ENCODE assay signal across 2 cellular contexts in the genomic region with DNA sequence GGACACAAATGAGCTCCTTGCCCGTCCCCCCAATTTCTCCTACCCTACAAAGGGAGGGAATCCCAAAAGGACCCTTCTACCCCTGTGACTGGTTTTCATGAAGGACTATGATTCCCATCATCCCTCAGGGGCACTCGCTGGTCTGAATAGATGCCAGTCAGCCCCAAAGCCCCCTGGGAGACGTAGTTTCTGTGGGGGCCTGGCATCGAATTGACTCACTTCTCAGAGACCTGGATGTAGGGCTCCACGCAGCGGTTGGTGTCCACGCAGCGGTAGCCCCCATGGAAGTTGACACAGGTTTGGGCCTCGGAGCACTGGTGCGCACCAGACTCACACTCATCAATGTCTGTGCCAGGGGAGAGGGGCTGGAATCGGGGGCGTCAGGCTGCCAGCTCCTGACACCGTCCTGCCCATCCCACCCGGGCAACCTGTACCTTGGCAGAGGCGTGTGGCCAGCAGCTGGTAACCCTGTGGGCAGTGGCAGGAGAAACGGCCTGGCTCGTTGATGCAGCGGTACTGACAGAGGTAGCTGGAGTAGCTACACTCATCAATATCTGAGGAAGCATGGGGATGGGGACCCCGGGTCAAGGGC.
TF ChIP-seq lines count a peak whose summit lies in the region.

No MANE protein-coding gene starts in this region.

TF ChIP-seq in K562, 482 proteins besides CTCF, POLR2A, EP300 and RAD21 (continues in another document):
- TF ChIP-seq RFX5 (IDR thresholded peaks at IDR 0.05; ENCODE audit: low read depth, low read length), result no peak
- no peak for TF ChIP-seq MAFF (IDR thresholded peaks at IDR 0.05; ENCODE audit: low read length)
- no peak for TF ChIP-seq HNRNPLL (IDR thresholded peaks at IDR 0.05; ENCODE audit: low read depth, low read length, poor library complexity, severe bottlenecking)
- no peak for TF ChIP-seq ELF4 (CRISPR knock-in tag; IDR thresholded peaks at IDR 0.05)
- no peak for TF ChIP-seq GATAD2A (IDR thresholded peaks at IDR 0.05)
- no peak for TF ChIP-seq USF1 (CRISPR knock-in tag; IDR thresholded peaks at IDR 0.05)
- TF ChIP-seq, protein P1, sequence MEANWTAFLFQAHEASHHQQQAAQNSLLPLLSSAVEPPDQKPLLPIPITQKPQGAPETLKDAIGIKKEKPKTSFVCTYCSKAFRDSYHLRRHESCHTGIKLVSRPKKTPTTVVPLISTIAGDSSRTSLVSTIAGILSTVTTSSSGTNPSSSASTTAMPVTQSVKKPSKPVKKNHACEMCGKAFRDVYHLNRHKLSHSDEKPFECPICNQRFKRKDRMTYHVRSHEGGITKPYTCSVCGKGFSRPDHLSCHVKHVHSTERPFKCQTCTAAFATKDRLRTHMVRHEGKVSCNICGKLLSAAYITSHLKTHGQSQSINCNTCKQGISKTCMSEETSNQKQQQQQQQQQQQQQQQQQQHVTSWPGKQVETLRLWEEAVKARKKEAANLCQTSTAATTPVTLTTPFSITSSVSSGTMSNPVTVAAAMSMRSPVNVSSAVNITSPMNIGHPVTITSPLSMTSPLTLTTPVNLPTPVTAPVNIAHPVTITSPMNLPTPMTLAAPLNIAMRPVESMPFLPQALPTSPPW (CRISPR knock-in tag; IDR thresholded peaks at IDR 0.05), result no peak
- TF ChIP-seq SIX5 (IDR thresholded peaks at IDR 0.05; ENCODE audit: borderline replicate concordance in 1 of 2, insufficient read depth in 1 of 2, low read depth in 1 of 2, low read length in 2 of 2), result peak; percentile 55 to 57; a peak in 2 of 4 replicates
- no peak for TF ChIP-seq GATA2 (CRISPR knock-in tag; IDR thresholded peaks at IDR 0.05)
- no peak for TF ChIP-seq FOSL1 (tag; conservative IDR thresholded peaks at IDR 0.05)
- no peak for TF ChIP-seq PHF8 (IDR thresholded peaks at IDR 0.05; ENCODE audit: borderline replicate concordance, low read length)
- TF ChIP-seq, protein P2, sequence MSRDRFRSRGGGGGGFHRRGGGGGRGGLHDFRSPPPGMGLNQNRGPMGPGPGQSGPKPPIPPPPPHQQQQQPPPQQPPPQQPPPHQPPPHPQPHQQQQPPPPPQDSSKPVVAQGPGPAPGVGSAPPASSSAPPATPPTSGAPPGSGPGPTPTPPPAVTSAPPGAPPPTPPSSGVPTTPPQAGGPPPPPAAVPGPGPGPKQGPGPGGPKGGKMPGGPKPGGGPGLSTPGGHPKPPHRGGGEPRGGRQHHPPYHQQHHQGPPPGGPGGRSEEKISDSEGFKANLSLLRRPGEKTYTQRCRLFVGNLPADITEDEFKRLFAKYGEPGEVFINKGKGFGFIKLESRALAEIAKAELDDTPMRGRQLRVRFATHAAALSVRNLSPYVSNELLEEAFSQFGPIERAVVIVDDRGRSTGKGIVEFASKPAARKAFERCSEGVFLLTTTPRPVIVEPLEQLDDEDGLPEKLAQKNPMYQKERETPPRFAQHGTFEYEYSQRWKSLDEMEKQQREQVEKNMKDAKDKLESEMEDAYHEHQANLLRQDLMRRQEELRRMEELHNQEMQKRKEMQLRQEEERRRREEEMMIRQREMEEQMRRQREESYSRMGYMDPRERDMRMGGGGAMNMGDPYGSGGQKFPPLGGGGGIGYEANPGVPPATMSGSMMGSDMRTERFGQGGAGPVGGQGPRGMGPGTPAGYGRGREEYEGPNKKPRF (IDR thresholded peaks at IDR 0.05; ENCODE audit: low read depth, low read length), result no peak
- TF ChIP-seq PHF20 (IDR thresholded peaks at IDR 0.05; ENCODE audit: partially characterized antibody), result no peak
- no peak for TF ChIP-seq MYC (IDR thresholded peaks at IDR 0.05; ENCODE audit: low read depth, low read length)
- TF ChIP-seq MYC (CRISPR knock-in tag; IDR thresholded peaks at IDR 0.05; ENCODE audit: borderline replicate concordance, low read depth), result no peak
- TF ChIP-seq BMI1 (IDR thresholded peaks at IDR 0.05; ENCODE audit: low read length), result no peak
- no peak for TF ChIP-seq ZSCAN32 (CRISPR knock-in tag; IDR thresholded peaks at IDR 0.05)
- TF ChIP-seq L3MBTL2 (IDR thresholded peaks at IDR 0.05), result no peak; the same call in 1 of the 2 replicates
- no peak for TF ChIP-seq ZNF717 (CRISPR knock-in tag; IDR thresholded peaks at IDR 0.05)
- peak; percentile 86 for TF ChIP-seq RBM22 (IDR thresholded peaks at IDR 0.05; ENCODE audit: low read depth, low read length, poor library complexity, severe bottlenecking)
- no peak for TF ChIP-seq MEIS2 (IDR thresholded peaks at IDR 0.05; ENCODE audit: partially characterized antibody)
- TF ChIP-seq FOXK1 (CRISPR knock-in tag; IDR thresholded peaks at IDR 0.05; ENCODE audit: borderline replicate concordance), result no peak
- TF ChIP-seq ZNF23 (CRISPR knock-in tag; IDR thresholded peaks at IDR 0.05), result no peak
- no peak for TF ChIP-seq NR1H2 (CRISPR knock-in tag; IDR thresholded peaks at IDR 0.05)
- no peak for TF ChIP-seq REST (CRISPR knock-in tag; IDR thresholded peaks at IDR 0.05; ENCODE audit: low read depth)
- TF ChIP-seq SRSF1 (IDR thresholded peaks at IDR 0.05; ENCODE audit: low read depth, low read length), result no peak
- no peak for TF ChIP-seq JUN (IDR thresholded peaks at IDR 0.05; ENCODE audit: borderline replicate concordance, low read depth, low read length)
- no peak for TF ChIP-seq JUN (CRISPR knock-in tag; IDR thresholded peaks at IDR 0.05; ENCODE audit: borderline replicate concordance)

TF ChIP-seq in HEK293T, 16 proteins besides CTCF, POLR2A, EP300 and RAD21:
- TF ChIP-seq NFRKB (IDR thresholded peaks at IDR 0.05), result no peak
- TF ChIP-seq FOXM1 (IDR thresholded peaks at IDR 0.05; ENCODE audit: borderline replicate concordance), result no peak
- TF ChIP-seq BHLHE40 (IDR thresholded peaks at IDR 0.05; ENCODE audit: borderline replicate concordance), result no peak
- no peak for TF ChIP-seq LEF1 (IDR thresholded peaks at IDR 0.05; ENCODE audit: borderline replicate concordance)
- TF ChIP-seq ELF4 (IDR thresholded peaks at IDR 0.05), result no peak
- TF ChIP-seq ZNF384 (IDR thresholded peaks at IDR 0.05), result no peak
- TF ChIP-seq HDGF (IDR thresholded peaks at IDR 0.05; ENCODE audit: borderline replicate concordance), result no peak
- TF ChIP-seq PKNOX1 (IDR thresholded peaks at IDR 0.05), result no peak
- no peak for TF ChIP-seq L3MBTL2 (conservative IDR thresholded peaks at IDR 0.05)
- no peak for TF ChIP-seq CTBP1 (IDR thresholded peaks at IDR 0.05; ENCODE audit: borderline replicate concordance)
- no peak for TF ChIP-seq FOXA1 (IDR thresholded peaks at IDR 0.05)
- no peak for TF ChIP-seq TARDBP (IDR thresholded peaks at IDR 0.05)
- no peak for TF ChIP-seq ARNT (IDR thresholded peaks at IDR 0.05)
- TF ChIP-seq FOXK2 (IDR thresholded peaks at IDR 0.05), result no peak
- no peak for TF ChIP-seq SP1 (IDR thresholded peaks at IDR 0.05)
- TF ChIP-seq SUZ12 (IDR thresholded peaks at IDR 0.05), result no peak
